34 cellular contexts compared by ENCODE assay signal in genomic region chrX:122910697-122911096, GRCh38.
"Had no signal": no experiment of that assay in that cellular context is flagged by ENCODE, and none has a peak within 500 bp of the region (broad histone marks: within the 10 kb centered on the region; RNA-seq: fewer than 3 reads in every experiment).

No MANE protein-coding gene starts in this region.

- H3K9me3 ChIP-seq: MG63 had no signal

- H3K36me3 ChIP-seq: MG63 had no signal

- H3K27me3 ChIP-seq: MG63 had no signal

- H3K4me3 ChIP-seq: MG63 had no signal

- DNase-seq: Karpas-422, Kasumi-1, MG63, MM.1S, MV-4-11, NCI-H1048, NCI-H1092, NCI-H1092 treated with DMSO at 0.1 percent for 48 hours, NCI-H1105, NCI-H1105 treated with DMSO at 0.1 percent for 48 hours, NCI-H1417, NCI-H1417 treated with DMSO at 0.1 percent for 48 hours, NCI-H1436, NCI-H1436 treated with DMSO at 0.1 percent for 48 hours, NCI-H146, NCI-H1694, NCI-H1694 treated with DMSO at 0.1 percent for 48 hours, NCI-H187, NCI-H187 treated with DMSO at 0.1 percent for 48 hours, NCI-H1930, NCI-H2029, NCI-H2029 treated with DMSO at 0.1 percent for 48 hours, NCI-H2081, NCI-H2081 treated with DMSO at 0.1 percent for 48 hours, NCI-H2107, NCI-H2171, NCI-H2171 treated with DMSO at 0.1 percent for 48 hours, NCI-H2227 treated with DMSO at 0.1 percent for 48 hours, NCI-H226, NCI-H345, NCI-H446, NCI-H446 treated with DMSO at 0.1 percent for 48 hours, NCI-H510A, NCI-H510A treated with DMSO at 0.1 percent for 48 hours had no signal
